17 cellular contexts compared by ENCODE assay signal in genomic region chr1:27811741-27812500, GRCh38.
"Had no signal": no experiment of that assay in that cellular context is flagged by ENCODE, and none has a peak within 500 bp of the region (broad histone marks: within the 10 kb centered on the region; RNA-seq: fewer than 3 reads in every experiment).

No MANE protein-coding gene starts in this region.

- H3K36me3 ChIP-seq: breast epithelium had no signal

- H3K4me3 Mint-ChIP-seq: activated naive CD4-positive, alpha-beta T cell treated with anti-CD3 and anti-CD28 coated beads for 36 hours; naive thymus-derived CD4-positive, alpha-beta T cell had no signal

- H3K27ac Mint-ChIP-seq: activated naive CD4-positive, alpha-beta T cell treated with anti-CD3 and anti-CD28 coated beads for 36 hours; activated T-helper 2 cell treated with anti-CD3 and anti-CD28 coated beads, Interferon-gamma antibody, Interleukin-2, Interleukin-4, amounts not matched to agents 10 μg/mL and 5 μg/mL and 100 μg/mL, durations not matched to agents 14 hours and 24 hours and 36 hours had no signal

- H3K27me3 Mint-ChIP-seq: naive thymus-derived CD4-positive, alpha-beta T cell had no signal

- DNase-seq: activated naive CD4-positive, alpha-beta T cell treated with anti-CD3 and anti-CD28 coated beads for 36 hours; cerebellar nuclear complex; cortex of kidney; effector CD8-positive, alpha-beta T cell; esophagus squamous epithelium; mesenchymal stem cell; naive thymus-derived CD4-positive, alpha-beta T cell; stimulated activated CD4-positive, alpha-beta T cell treated with anti-CD3 and anti-CD28 coated beads, Interleukin-4, amount 100 ng/mL, for 1 hour; thyroid gland; WERI-Rb-1 had no signal

- H3K27ac ChIP-seq: ascending aorta, breast epithelium, esophagus squamous epithelium, neutrophil, parathyroid adenoma, SJSA1, thyroid gland, WERI-Rb-1 had no signal

- H3K4me1 ChIP-seq: breast epithelium, parathyroid adenoma had no signal

- H3K27me3 ChIP-seq: ascending aorta, breast epithelium, esophagus squamous epithelium, neutrophil, SJSA1, thyroid gland had no signal

- H3K9me3 ChIP-seq: ascending aorta, breast epithelium, esophagus squamous epithelium, neutrophil, SJSA1, thyroid gland had no signal

- H3K4me1 Mint-ChIP-seq: naive thymus-derived CD4-positive, alpha-beta T cell had no signal

- H3K9me3 Mint-ChIP-seq: activated naive CD4-positive, alpha-beta T cell treated with anti-CD3 and anti-CD28 coated beads for 36 hours; activated T-helper 2 cell treated with anti-CD3 and anti-CD28 coated beads, Interferon-gamma antibody, Interleukin-2, Interleukin-4, amounts not matched to agents 10 μg/mL and 5 μg/mL and 100 μg/mL, durations not matched to agents 14 hours and 24 hours and 36 hours; naive thymus-derived CD4-positive, alpha-beta T cell had no signal

- H3K4me3 ChIP-seq: ascending aorta, breast epithelium, esophagus squamous epithelium, SJSA1, smooth muscle cell, thyroid gland had no signal
